In the genomic region with DNA sequence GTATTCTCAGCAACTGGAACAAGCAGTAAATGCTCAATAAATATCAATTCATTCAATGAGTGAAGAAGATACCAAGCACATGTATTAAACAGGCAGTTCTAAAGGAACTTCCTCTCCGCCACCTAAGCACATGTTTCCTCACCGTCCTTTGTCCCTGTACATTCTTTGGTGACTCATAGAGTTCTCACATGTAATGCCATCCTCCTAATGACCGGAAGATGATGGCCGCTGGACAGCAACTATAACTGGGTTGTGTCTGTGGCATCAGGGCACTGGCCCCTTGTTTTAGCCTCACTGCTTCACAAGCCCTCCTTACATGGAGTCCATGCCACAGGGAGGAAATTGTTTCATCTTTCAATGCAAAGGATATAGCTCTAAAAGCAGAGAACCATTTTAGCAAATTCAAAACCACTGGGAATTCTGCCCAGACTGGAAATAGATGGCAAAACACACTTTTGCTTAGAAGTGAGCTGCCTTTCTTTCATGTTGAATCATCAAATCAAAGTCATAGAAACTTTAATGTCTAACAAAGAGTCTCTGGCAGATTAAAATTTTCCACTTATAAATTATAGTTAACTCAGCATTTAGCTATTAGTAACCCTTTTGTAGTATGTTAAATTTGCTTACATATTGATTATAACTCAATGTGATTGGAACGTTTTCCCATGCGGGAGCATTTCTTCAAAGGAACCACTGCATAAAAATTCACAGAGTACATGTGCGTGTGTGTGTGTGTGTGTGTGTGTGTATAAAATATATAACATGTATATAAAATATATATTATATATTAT, we compare ENCODE assay signal across 2 cellular contexts.
TF ChIP-seq lines count a peak whose summit lies in the region.

No MANE protein-coding gene starts in this region.

TF ChIP-seq in IMR-90, 13 proteins besides CTCF, POLR2A, EP300 and RAD21:
- TF ChIP-seq ELK1 (IDR thresholded peaks at IDR 0.05; ENCODE audit: borderline replicate concordance, low read depth, low read length) (no peak), MAZ (IDR thresholded peaks at IDR 0.05; ENCODE audit: borderline replicate concordance, low read depth, low read length) (no peak), MAFK (IDR thresholded peaks at IDR 0.05; ENCODE audit: low read depth, low read length) (peak; percentile 50)

TF ChIP-seq in HEK293T, 16 proteins besides CTCF, POLR2A, EP300 and RAD21 (continued from another document):
- TF ChIP-seq ARNT (IDR thresholded peaks at IDR 0.05), result no peak
- TF ChIP-seq FOXK2 (IDR thresholded peaks at IDR 0.05), result no peak
- no peak for TF ChIP-seq FOXA1 (IDR thresholded peaks at IDR 0.05)
- TF ChIP-seq L3MBTL2 (conservative IDR thresholded peaks at IDR 0.05), result no peak
- TF ChIP-seq ZNF384 (IDR thresholded peaks at IDR 0.05), result no peak
- no peak for TF ChIP-seq SUZ12 (IDR thresholded peaks at IDR 0.05)
- no peak for TF ChIP-seq CTBP1 (IDR thresholded peaks at IDR 0.05; ENCODE audit: borderline replicate concordance)
